21 cellular contexts compared by ENCODE assay signal in genomic region chr1:174407705-174408104, GRCh38. TPM values are rescaled to one million over a fixed set of nuclear protein-coding genes. Genes with fewer than 3 reads are reported as not detected.
"Had no signal": no experiment of that assay in that cellular context is flagged by ENCODE, and none has a peak within 500 bp of the region (broad histone marks: within the 10 kb centered on the region; RNA-seq: fewer than 3 reads in every experiment).

No MANE protein-coding gene starts in this region.

- H3K27me3 Mint-ChIP-seq: activated B cell treated with CpG ODN at 0.5 μM for 24 hours; activated naive CD4-positive, alpha-beta T cell treated with anti-CD3 and anti-CD28 coated beads, Interleukin-2, amount 10 ng/mL, durations not matched to agents 7 days and 5 days; activated naive CD8-positive, alpha-beta T cell treated with anti-CD3 and anti-CD28 coated beads, Interleukin-2, amount 50 U/mL, for 24 hours; stimulated activated naive CD8-positive, alpha-beta T cell treated with anti-CD3 and anti-CD28 coated beads, Interleukin-15, Interleukin-2, amounts not matched to agents 100 ng/mL and 50 ng/mL, for 24 hours had no signal

- H3K36me3 ChIP-seq: brain microvascular endothelial cell, colonic mucosa, ovary, right lobe of liver, transverse colon, uterus had no signal

- H3K4me1 ChIP-seq: colonic mucosa, right lobe of liver, transverse colon, uterus had no signal

- H3K27ac Mint-ChIP-seq: activated B cell treated with CpG ODN at 0.5 μM for 24 hours; activated CD8-positive, alpha-beta T cell treated with anti-CD3 and anti-CD28 coated beads, Interleukin-2, amount 10 ng/mL, durations not matched to agents 7 days and 5 days; activated naive CD4-positive, alpha-beta T cell treated with anti-CD3 and anti-CD28 coated beads, Interleukin-2, amount 10 ng/mL, durations not matched to agents 7 days and 5 days; activated naive CD8-positive, alpha-beta T cell treated with anti-CD3 and anti-CD28 coated beads, Interleukin-2, amount 50 U/mL, for 24 hours; natural killer cell; stimulated activated naive CD8-positive, alpha-beta T cell treated with anti-CD3 and anti-CD28 coated beads, Interleukin-15, Interleukin-2, amounts not matched to agents 100 ng/mL and 50 ng/mL, for 24 hours had no signal

- H3K27ac ChIP-seq: brain microvascular endothelial cell, colonic mucosa, ovary, right lobe of liver, transverse colon, uterus had no signal

- H3K4me3 Mint-ChIP-seq: activated B cell treated with CpG ODN at 0.5 μM for 24 hours; activated CD8-positive, alpha-beta T cell treated with anti-CD3 and anti-CD28 coated beads, Interleukin-2, amount 10 ng/mL, durations not matched to agents 7 days and 5 days; activated naive CD4-positive, alpha-beta T cell treated with anti-CD3 and anti-CD28 coated beads, Interleukin-2, amount 10 ng/mL, durations not matched to agents 7 days and 5 days; activated naive CD8-positive, alpha-beta T cell treated with anti-CD3 and anti-CD28 coated beads, Interleukin-2, amount 50 U/mL, for 24 hours; activated T-cell treated with anti-CD3 and anti-CD28 coated beads, Interleukin-2, amount 50 U/mL, for 4 hours; natural killer cell; stimulated activated naive CD8-positive, alpha-beta T cell treated with anti-CD3 and anti-CD28 coated beads, Interleukin-15, Interleukin-2, amounts not matched to agents 100 ng/mL and 50 ng/mL, for 24 hours had no signal

- H3K4me1 Mint-ChIP-seq: activated naive CD4-positive, alpha-beta T cell treated with anti-CD3 and anti-CD28 coated beads, Interleukin-2, amount 10 ng/mL, durations not matched to agents 7 days and 5 days; activated naive CD8-positive, alpha-beta T cell treated with anti-CD3 and anti-CD28 coated beads, Interleukin-2, amount 50 U/mL, for 24 hours had no signal

- H3K36me3 Mint-ChIP-seq: natural killer cell had no signal

- ATAC-seq: activated CD8-positive, alpha-beta T cell treated with anti-CD3 and anti-CD28 coated beads, Interleukin-2, amount 10 ng/mL, durations not matched to agents 7 days and 5 days; activated naive CD8-positive, alpha-beta T cell treated with anti-CD3 and anti-CD28 coated beads, Interleukin-2, amount 50 U/mL, for 24 hours; activated T-cell treated with anti-CD3 and anti-CD28 coated beads, Interleukin-2, amount 50 U/mL, for 4 hours; natural killer cell; right lobe of liver had no signal

- DNase-seq: activated B cell treated with CpG ODN at 0.5 μM for 24 hours; activated CD4-positive, alpha-beta T cell treated with anti-CD3 and anti-CD28 coated beads for 4 hours; activated CD8-positive, alpha-beta T cell treated with anti-CD3 and anti-CD28 coated beads, Interleukin-2, amount 10 ng/mL, durations not matched to agents 7 days and 5 days; activated effector memory CD4-positive, alpha-beta T cell treated with Interleukin-2 at 50 U/mL for 16 hours; activated naive CD4-positive, alpha-beta T cell treated with anti-CD3 and anti-CD28 coated beads, Interleukin-2, amount 10 ng/mL, durations not matched to agents 7 days and 5 days; activated naive CD8-positive, alpha-beta T cell treated with anti-CD3 and anti-CD28 coated beads, Interleukin-2, amount 50 U/mL, for 24 hours; activated T-cell treated with anti-CD3 and anti-CD28 coated beads, Interleukin-2, amount 50 U/mL, for 4 hours; aorta; brain microvascular endothelial cell; central memory CD4-positive, alpha-beta T cell; colonic mucosa; natural killer cell; ovary; right lobe of liver; small intestine; stimulated activated CD4-positive, alpha-beta T cell treated with anti-CD3 and anti-CD28 coated beads, Interleukin-15, amount 100 ng/mL, for 24 hours; stimulated activated CD4-positive, alpha-beta T cell treated with anti-CD3 and anti-CD28 coated beads, Interleukin-2, amount 100 ng/mL, for 48 hours; transverse colon; uterus had no signal

- H3K27me3 ChIP-seq: brain microvascular endothelial cell, colonic mucosa, ovary, right lobe of liver, transverse colon, uterus had no signal

- H3K4me3 ChIP-seq: colonic mucosa, lung, ovary, right lobe of liver, transverse colon, uterus had no signal

- H3K9me3 ChIP-seq: colonic mucosa, ovary, right lobe of liver, transverse colon, uterus had no signal

RNA-seq across cellular contexts. Expression of gene GPR52, which starts 40.1 kb away (rescaled TPM):
- polyA plus RNA-seq: aorta had no signal
